Comparison of ENCODE assay signal across 8 cellular contexts in genomic region chr15:43249699-43250203, GRCh38.
DNase-seq lines count a peak whose midpoint lies in the region; ATAC-seq and TF ChIP-seq lines count a peak whose summit lies in the region.

No MANE protein-coding gene starts in this region.

- H3K4me3 ChIP-seq in AG09309 (ENCODE audit: control insufficient read depth, low read depth, low read length) (no peak overlapping the region), astrocyte of the cerebellum (ENCODE audit: low read depth, low read length) (no peak overlapping the region)

- TF ChIP-seq CTCF in AG09309 (IDR thresholded peaks at IDR 0.05; ENCODE audit: control insufficient read depth, insufficient read depth, low read depth, low read length, missing control alignments) (no peak), astrocyte of the cerebellum (IDR thresholded peaks at IDR 0.05; ENCODE audit: low read depth, low read length, missing control alignments) (no peak)

- in situ Hi-C loops in astrocyte of the cerebellum (cut with HindIII; ENCODE audit: low sequenced_read_pairs), result loop anchor here (5.0 kb wide), 2 partner anchors 42 to 53 kb away; partner anchors contain the start of gene TGM7

- ATAC-seq in GM19328 (IDR thresholded peaks at IDR 0.05; ENCODE audit: unreplicated experiment) (peak; percentile 44), HG03457 (IDR thresholded peaks at IDR 0.05; ENCODE audit: unreplicated experiment) (no peak)

- DNase-seq in AG09309 (ENCODE audit: low read depth), result peak; percentile 73
- peak; percentile 55 for DNase-seq in HS-5 (ENCODE audit: low read depth)
- peak; percentile 87 for DNase-seq in astrocyte of the cerebellum (ENCODE audit: low read depth)
- no peak for DNase-seq in NCI-H748 (lab: John Stamatoyannopoulos, UW; ENCODE audit: unreplicated experiment)
- DNase-seq in Ammon's horn (ENCODE audit: low spot score), result no peak
- DNase-seq in NAMALWA (ENCODE audit: low spot score), result no peak

Comparison
In these comparisons a context has a peak if more than half of its experiments do, and no peak if none do; other contexts are left out.
1. DNase-seq: peak in AG09309 (single experiment), HS-5 (single experiment) and astrocyte of the cerebellum (single experiment); none in NCI-H748 (single experiment), Ammon's horn (single experiment) and NAMALWA (single experiment).